8 cellular contexts compared by ENCODE assay signal in the genomic region with DNA sequence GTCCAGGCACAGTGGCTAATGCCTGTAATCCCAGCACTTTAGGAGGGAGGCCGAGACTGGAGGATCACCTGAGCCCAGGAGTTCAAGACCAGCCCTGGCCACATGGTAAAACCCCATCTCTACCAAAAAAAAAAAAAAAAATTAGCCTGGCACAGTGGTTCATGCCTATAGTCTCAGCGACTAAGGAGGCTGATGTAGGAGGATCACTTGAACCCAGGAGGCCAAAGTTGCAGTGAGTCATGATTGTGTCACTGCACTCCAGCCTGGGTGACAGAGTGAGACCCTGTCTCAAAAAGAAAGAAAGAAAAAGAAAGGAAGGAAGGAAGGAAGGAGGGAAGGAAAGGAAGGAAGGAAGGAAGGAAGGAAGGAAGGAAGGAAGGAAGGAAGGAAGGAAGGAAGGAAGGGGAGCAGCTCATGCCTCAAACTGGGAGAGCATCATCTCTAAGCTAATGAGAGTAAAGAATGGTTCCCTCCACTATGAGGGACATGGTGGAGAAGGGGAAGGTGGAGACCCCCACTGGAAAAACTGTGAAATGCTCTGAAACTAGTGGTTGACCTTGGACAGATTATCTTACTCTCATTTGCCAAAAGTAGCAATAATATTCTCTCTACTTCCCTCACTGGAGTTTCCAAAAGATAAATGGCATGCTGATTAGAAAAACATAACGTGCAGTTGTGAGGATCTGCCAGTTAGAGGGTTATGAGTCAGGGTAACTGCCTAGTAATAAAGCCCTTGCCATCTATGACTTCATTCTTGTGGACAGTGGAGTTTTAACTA. TPM values are rescaled to one million over a fixed set of nuclear protein-coding genes. Genes with fewer than 3 reads are reported as not detected.
DNase-seq lines count a peak whose midpoint lies in the region; TF ChIP-seq lines count a peak whose summit lies in the region.

No MANE protein-coding gene starts in this region.

- H3K36me3 ChIP-seq in GM23248 (ENCODE audit: low read depth) = no peaks in the 10 kb centered on the region
- H3K36me3 ChIP-seq in mesenchymal stem cell (ENCODE audit: control insufficient read depth in 1 of 2, insufficient read depth in 2 of 2, low read depth in 1 of 2, low read length in 2 of 2) = no peaks in the 10 kb centered on the region

- H3K4me1 ChIP-seq in GM23248 (ENCODE audit: insufficient read depth) = no peaks in the 10 kb centered on the region
- H3K4me1 ChIP-seq in mesenchymal stem cell (ENCODE audit: control insufficient read depth, insufficient read depth, low read depth, low read length) = no peaks in the 10 kb centered on the region

- H3K4me2 ChIP-seq in GM23248 (ENCODE audit: unreplicated experiment) = no peak overlapping the region
- H3K4me2 ChIP-seq in mesenchymal stem cell (ENCODE audit: low read length, poor library complexity, severe bottlenecking) = no peak overlapping the region

- TF ChIP-seq CTCF in lower leg skin (IDR thresholded peaks at IDR 0.05) = no peak

- no peak overlapping the region for H4K91ac ChIP-seq in mesenchymal stem cell (ENCODE audit: low read length)

- H2BK15ac ChIP-seq in mesenchymal stem cell (ENCODE audit: low read depth, poor library complexity, severe bottlenecking) = no peak overlapping the region

- no peak overlapping the region for H3K4me3 ChIP-seq in GM23248
- no peak overlapping the region for H3K4me3 ChIP-seq in lower leg skin (ENCODE audit: low read depth, poor library complexity, severe bottlenecking)
- no peak overlapping the region for H3K4me3 ChIP-seq in mesenchymal stem cell (ENCODE audit: insufficient read depth in 1 of 2, low read depth in 1 of 2, low read length in 2 of 2)

- H3K27ac ChIP-seq in GM23248 = no peak overlapping the region
- no peak overlapping the region for H3K27ac ChIP-seq in mesenchymal stem cell (ENCODE audit: low read length, poor library complexity, severe bottlenecking)

- H3K9me2 ChIP-seq in GM23248 (ENCODE audit: insufficient read depth) = no peaks in the 10 kb centered on the region

- intact Hi-C loops in lower leg skin (cut with DNase I; ENCODE audit: low total_unique reads) = no loop called here

- peak; percentile 2 for DNase-seq in DMS114 treated with DMSO at 0.1 percent for 48 hours (lab: John Stamatoyannopoulos, UW; ENCODE audit: unreplicated experiment)
- DNase-seq in GM23248 = peak; percentile 33
- DNase-seq in RKO (ENCODE audit: low spot score) = peak; percentile 35
- peak; percentile 8 for DNase-seq in glomerular visceral epithelial cell (ENCODE audit: extremely low spot score)
- DNase-seq in DMS79 treated with DMSO at 0.1 percent for 48 hours (lab: John Stamatoyannopoulos, UW) = no peak
- DNase-seq in GF-D8 (lab: John Stamatoyannopoulos, UW) = no peak
- no peak for DNase-seq in lower leg skin (ENCODE audit: low spot score in 2 of 2)
- DNase-seq in mesenchymal stem cell = no peak

- no peaks in the 10 kb centered on the region for H3K27me3 ChIP-seq in GM23248 (replicated peaks; ENCODE audit: insufficient read depth)
- peaks cover 0 to 3% of the 10 kb centered on the region in 2 experiments for H3K27me3 ChIP-seq in mesenchymal stem cell (ENCODE audit: control insufficient read depth in 1 of 2, insufficient read depth in 1 of 2, low read length in 2 of 2)

- H2AFZ ChIP-seq in GM23248 (no peak overlapping the region), mesenchymal stem cell (ENCODE audit: low read depth, low read length) (no peak overlapping the region)

- no peak overlapping the region for H4K8ac ChIP-seq in mesenchymal stem cell (ENCODE audit: low read length)

- H3K4ac ChIP-seq in mesenchymal stem cell (ENCODE audit: low read depth in 1 of 2, low read length in 2 of 2) = no peak overlapping the region

- H3K9ac ChIP-seq in GM23248 (no peak overlapping the region), mesenchymal stem cell (ENCODE audit: low read length) (no peak overlapping the region)

- no peak overlapping the region for H3K14ac ChIP-seq in mesenchymal stem cell (ENCODE audit: low read length in 2 of 2)

- H2BK12ac ChIP-seq in mesenchymal stem cell (ENCODE audit: low read length in 2 of 2) = no peak overlapping the region

- TF ChIP-seq POLR2A in lower leg skin (IDR thresholded peaks at IDR 0.05) = no peak

- no peaks in the 10 kb centered on the region for H3K9me3 ChIP-seq in GM23248 (ENCODE audit: low read depth)
- no peaks in the 10 kb centered on the region for H3K9me3 ChIP-seq in mesenchymal stem cell (ENCODE audit: control insufficient read depth, low read length)

- no peak overlapping the region for H3K23ac ChIP-seq in mesenchymal stem cell (ENCODE audit: low read length in 2 of 2)

- WGBS in GM23248 (ENCODE audit: low coverage in 1 of 2, low lambda C conversion rate in 2 of 2, missing lambda C conversion rate in 2 of 2), 2 experiments = 4 to 8% methylated on average over 3 of the region's 3 CpGs
- WGBS in lower leg skin, 2 donors = 29 to 47% methylated on average over 3 of the region's 3 CpGs
- 3% methylated on average over 1 of the region's 3 CpGs for WGBS in mesenchymal stem cell

- H2BK120ac ChIP-seq in mesenchymal stem cell (ENCODE audit: low read depth, low read length) = no peak overlapping the region

- H3K18ac ChIP-seq in mesenchymal stem cell (ENCODE audit: low read depth in 1 of 2, low read length in 2 of 2) = no peak overlapping the region

- no peaks in the 10 kb centered on the region for H3K79me2 ChIP-seq in GM23248 (ENCODE audit: insufficient read depth)

- no peaks in the 10 kb centered on the region for H3K79me1 ChIP-seq in mesenchymal stem cell (replicated peaks; ENCODE audit: low read length, poor library complexity, severe bottlenecking)

- H4K20me1 ChIP-seq in GM23248 (ENCODE audit: insufficient read depth) = no peaks in the 10 kb centered on the region

- no peak overlapping the region for H2BK5ac ChIP-seq in mesenchymal stem cell (ENCODE audit: low read depth, low read length, poor library complexity, severe bottlenecking)

- H2AK5ac ChIP-seq in mesenchymal stem cell (ENCODE audit: low read length, severe bottlenecking) = no peak overlapping the region

- in situ Hi-C loops in GM23248 (cut with MboI) = no loop called here

- H3F3A ChIP-seq in GM23248 (ENCODE audit: insufficient read depth) = no peaks in the 10 kb centered on the region

RNA-seq across cellular contexts. Expression of a gene that starts 16.8 kb away (rescaled TPM):
- not detected in 2 replicates for total RNA-seq in GM23248 (2014; rRNA removed; shearing (Covaris generic))
- polyA plus RNA-seq in GM23248 (2016; fragmentation: Nextera tagmentation; extraction: Ambion mirVana) = not detected in 2 replicates
- total RNA-seq in lower leg skin = 10 to 100 TPM in 2 of 4 donors, 1 to 10 TPM in 2; 4.6 to 18.7 (median 10.9) TPM
- not detected for polyA plus RNA-seq in mesenchymal stem cell (2013, experiment 1 of 2)
- not detected for polyA plus RNA-seq in mesenchymal stem cell (2013, experiment 2 of 2)

RNA-seq across cellular contexts. Expression of a gene that starts 37.6 kb away (rescaled TPM):
- not detected in 2 replicates for total RNA-seq in GM23248 (2014; rRNA removed; shearing (Covaris generic))
- polyA plus RNA-seq in GM23248 (2016; fragmentation: Nextera tagmentation; extraction: Ambion mirVana) = not detected in 2 replicates
- 1 to 10 TPM; 1.5 to 4.6 (median 2.7) TPM for total RNA-seq in lower leg skin
- polyA plus RNA-seq in mesenchymal stem cell (2013, experiment 1 of 2) = not detected
- polyA plus RNA-seq in mesenchymal stem cell (2013, experiment 2 of 2) = not detected

RNA-seq across cellular contexts. Expression of a gene that starts 46.1 kb away (rescaled TPM):
- not detected in 2 replicates for total RNA-seq in GM23248 (2014; rRNA removed; shearing (Covaris generic))
- polyA plus RNA-seq in GM23248 (2016; fragmentation: Nextera tagmentation; extraction: Ambion mirVana) = not detected in 2 replicates
- total RNA-seq in lower leg skin = 10 to 100 TPM in 1 of 4 donors, 1 to 10 TPM in 3; 2.5 to 16.6 (median 6.1) TPM
- 5.5 TPM for polyA plus RNA-seq in mesenchymal stem cell (2013, experiment 1 of 2)
- 5.8 TPM for polyA plus RNA-seq in mesenchymal stem cell (2013, experiment 2 of 2)

RNA-seq across cellular contexts. Expression of a gene that starts 46.6 kb away (rescaled TPM):
- not detected in 2 replicates for total RNA-seq in GM23248 (2014; rRNA removed; shearing (Covaris generic))
- polyA plus RNA-seq in GM23248 (2016; fragmentation: Nextera tagmentation; extraction: Ambion mirVana) = not detected in 2 replicates
- total RNA-seq in lower leg skin = 10 to 100 TPM in 2 of 4 donors, 1 to 10 TPM in 2; 4.8 to 10.2 (median 9.5) TPM
- polyA plus RNA-seq in mesenchymal stem cell (2013, experiment 1 of 2) = 4.9 TPM
- 4.5 TPM for polyA plus RNA-seq in mesenchymal stem cell (2013, experiment 2 of 2)

Comparison
In these comparisons a context has a peak if more than half of its experiments do, and no peak if none do; other contexts are left out.
1. DNase-seq: peak in DMS114 treated with DMSO at 0.1 percent for 48 hours (single experiment), GM23248 (single experiment), RKO (single experiment) and glomerular visceral epithelial cell (single experiment); none in DMS79 treated with DMSO at 0.1 percent for 48 hours (single experiment), GF-D8 (single experiment), lower leg skin (0 of 2) and mesenchymal stem cell (single experiment).